In the genomic region with DNA sequence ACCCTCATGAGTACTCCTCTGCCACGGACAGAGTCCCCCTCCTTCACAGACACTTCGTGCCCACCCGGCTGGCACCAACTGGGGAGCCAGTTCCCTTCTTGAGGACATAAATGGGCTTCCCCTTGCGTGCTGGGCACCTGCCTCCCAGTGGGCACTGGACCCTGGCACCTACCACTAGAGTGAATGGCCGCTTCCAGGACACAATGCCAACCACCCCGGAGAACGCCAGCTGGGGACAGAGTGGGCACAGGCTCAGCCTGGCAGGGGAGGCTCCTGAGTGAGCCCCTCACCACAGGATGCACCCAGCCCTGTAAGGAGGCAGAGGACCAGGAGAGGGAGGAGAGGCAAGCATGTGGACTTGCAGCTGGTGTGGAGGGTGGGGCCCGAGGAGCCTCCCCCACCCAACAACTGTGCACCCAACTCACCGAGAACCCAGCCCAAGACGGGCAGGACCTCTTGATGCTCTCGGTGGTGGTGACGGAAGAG, we compare ENCODE assay signal across 10 cellular contexts. TPM values are rescaled to one million over a fixed set of nuclear protein-coding genes. Genes with fewer than 3 reads are reported as not detected.
DNase-seq lines count a peak whose midpoint lies in the region; ATAC-seq, FAIRE-seq and TF ChIP-seq lines count a peak whose summit lies in the region.
"Had no signal": no experiment of that assay in that cellular context is flagged by ENCODE, and none has a peak within 500 bp of the region (broad histone marks: within the 10 kb centered on the region; RNA-seq: fewer than 3 reads in every experiment).

No MANE protein-coding gene starts in this region.

- peak overlapping the region in 1 of 2 donors; percentile 85 for H3K9ac ChIP-seq in kidney (ENCODE audit: low read length in 2 of 2)

- H3K27ac ChIP-seq in kidney (ENCODE audit: low read depth in 2 of 2, low read length in 2 of 2) (no peak overlapping the region), thymus (ENCODE audit: low read depth) (no peak overlapping the region)

- POLR2A ChIA-PET in activated naive CD8-positive, alpha-beta T cell treated with anti-CD3 and anti-CD28 coated beads, Interleukin-2, amount 10 ng/mL, durations not matched to agents 7 days and 5 days (lab: Charles Lee), result interaction anchor here (0.8 to 1.5 kb wide), 3 partner anchors 9 to 69 kb away, joined by 3 to 8 read pairs (median 4); a partner anchor contains a TSS

- no peaks in the 10 kb centered on the region for H3K27me3 Mint-ChIP-seq in activated CD4-positive, alpha-beta T cell treated with anti-CD3 and anti-CD28 coated beads, Interleukin-2, amount 10 ng/mL, durations not matched to agents 24 days and 14 days
- no peaks in the 10 kb centered on the region for H3K27me3 Mint-ChIP-seq in activated naive CD8-positive, alpha-beta T cell treated with anti-CD3 and anti-CD28 coated beads, Interleukin-2, amount 10 ng/mL, durations not matched to agents 7 days and 5 days

- WGBS in thymus, result 77% methylated on average over 12 of the region's 12 CpGs

- peak overlapping the region; percentile 85 for H3K4me3 Mint-ChIP-seq in activated CD4-positive, alpha-beta T cell treated with anti-CD3 and anti-CD28 coated beads, Interleukin-2, amount 10 ng/mL, durations not matched to agents 24 days and 14 days
- H3K4me3 Mint-ChIP-seq in activated naive CD8-positive, alpha-beta T cell treated with anti-CD3 and anti-CD28 coated beads, Interleukin-2, amount 10 ng/mL, durations not matched to agents 7 days and 5 days, result peak overlapping the region; percentile 80

- no peaks in the 10 kb centered on the region for H3K9me3 Mint-ChIP-seq in activated CD4-positive, alpha-beta T cell treated with anti-CD3 and anti-CD28 coated beads, Interleukin-2, amount 10 ng/mL, durations not matched to agents 24 days and 14 days
- no peaks in the 10 kb centered on the region for H3K9me3 Mint-ChIP-seq in activated naive CD8-positive, alpha-beta T cell treated with anti-CD3 and anti-CD28 coated beads, Interleukin-2, amount 10 ng/mL, durations not matched to agents 7 days and 5 days

- no peak for FAIRE-seq in kidney (lab: Jason Lieb, UNC)
- FAIRE-seq: D721Med had no signal

- H3K4me1 ChIP-seq in kidney (ENCODE audit: control insufficient read depth in 1 of 2, insufficient read depth in 1 of 2, low read depth in 1 of 2, low read length in 2 of 2) (peaks cover 12 to 19% of the 10 kb centered on the region in 2 donors), thymus (ENCODE audit: control insufficient read depth, insufficient read depth, low read length) (peaks cover 9% of the 10 kb centered on the region)

- intact Hi-C loops in activated CD4-positive, alpha-beta T cell treated with anti-CD3 and anti-CD28 coated beads, Interleukin-2, amount 10 ng/mL, durations not matched to agents 24 days and 14 days (cut with micrococcal nuclease), result no loop called here
- intact Hi-C loops in kidney (cut with DNase I), result no loop called here

- H3K27me3 ChIP-seq in thymus (ENCODE audit: control insufficient read depth, insufficient read depth), result no peaks in the 10 kb centered on the region

- H3K4me1 Mint-ChIP-seq in activated CD4-positive, alpha-beta T cell treated with anti-CD3 and anti-CD28 coated beads, Interleukin-2, amount 10 ng/mL, durations not matched to agents 24 days and 14 days, result peaks cover 26% of the 10 kb centered on the region
- H3K4me1 Mint-ChIP-seq in activated naive CD8-positive, alpha-beta T cell treated with anti-CD3 and anti-CD28 coated beads, Interleukin-2, amount 10 ng/mL, durations not matched to agents 7 days and 5 days, result peaks cover 15% of the 10 kb centered on the region

- peak overlapping the region; percentile 81 for H3K27ac Mint-ChIP-seq in activated CD4-positive, alpha-beta T cell treated with anti-CD3 and anti-CD28 coated beads, Interleukin-2, amount 10 ng/mL, durations not matched to agents 24 days and 14 days
- H3K27ac Mint-ChIP-seq in activated naive CD8-positive, alpha-beta T cell treated with anti-CD3 and anti-CD28 coated beads, Interleukin-2, amount 10 ng/mL, durations not matched to agents 7 days and 5 days, result peak overlapping the region; percentile 73

- no peak for DNase-seq in activated CD4-positive, alpha-beta T cell treated with anti-CD3 and anti-CD28 coated beads, Interleukin-2, amount 10 ng/mL, durations not matched to agents 24 days and 14 days
- no peak for DNase-seq in activated CD4-positive, alpha-beta T cell treated with anti-CD3 and anti-CD28 coated beads, Interleukin-2, amount 50 U/mL, for 4 hours
- no peak for DNase-seq in activated naive CD8-positive, alpha-beta T cell treated with anti-CD3 and anti-CD28 coated beads, Interleukin-2, amount 10 ng/mL, durations not matched to agents 7 days and 5 days
- DNase-seq in kidney, result peak; percentile 74
- no peak for DNase-seq in NCI-H1694 treated with DMSO at 0.1 percent for 48 hours (lab: John Stamatoyannopoulos, UW)
- DNase-seq in SIG-M5 (lab: John Stamatoyannopoulos, UW), result no peak
- no peak for DNase-seq in activated CD4-positive, alpha-beta T cell treated with anti-CD3 and anti-CD28 coated beads, Interleukin-2, amount 50 U/mL, for 1 hour

- H3K4me3 ChIP-seq in kidney (ENCODE audit: low read length in 2 of 2) (peak overlapping the region; percentile 46 to 71), thymus (ENCODE audit: low read length) (peak overlapping the region; percentile 85)

- H3K36me3 ChIP-seq in kidney (ENCODE audit: control insufficient read depth in 1 of 2, insufficient read depth in 2 of 2, low read length in 2 of 2), result peaks cover 4 to 5% of the 10 kb centered on the region in 2 donors
- peaks cover 18% of the 10 kb centered on the region for H3K36me3 ChIP-seq in thymus (ENCODE audit: control insufficient read depth, insufficient read depth)

- peaks cover 32% of the 10 kb centered on the region for H3K36me3 Mint-ChIP-seq in activated CD4-positive, alpha-beta T cell treated with anti-CD3 and anti-CD28 coated beads, Interleukin-2, amount 10 ng/mL, durations not matched to agents 24 days and 14 days (ENCODE audit: low read depth)
- no peaks in the 10 kb centered on the region for H3K36me3 Mint-ChIP-seq in activated naive CD8-positive, alpha-beta T cell treated with anti-CD3 and anti-CD28 coated beads, Interleukin-2, amount 10 ng/mL, durations not matched to agents 7 days and 5 days

- ATAC-seq in activated naive CD8-positive, alpha-beta T cell treated with anti-CD3 and anti-CD28 coated beads, Interleukin-2, amount 10 ng/mL, durations not matched to agents 7 days and 5 days (ENCODE audit: low read depth), result no peak

- H3K9me3 ChIP-seq in kidney (ENCODE audit: control insufficient read depth in 1 of 2, low read length in 2 of 2) (no peaks in the 10 kb centered on the region), thymus (ENCODE audit: control insufficient read depth) (no peaks in the 10 kb centered on the region)
- H3K9me3 ChIP-seq: mucosa of descending colon had no signal

- TF ChIP-seq CTCF in kidney (IDR thresholded peaks at IDR 0.05; ENCODE audit: borderline replicate concordance, extremely low read depth, insufficient read depth), result no peak

RNA-seq across cellular contexts. Expression of a gene that starts 1.0 kb away (rescaled TPM):
- total RNA-seq in activated CD4-positive, alpha-beta T cell treated with anti-CD3 and anti-CD28 coated beads, Interleukin-2, amount 10 ng/mL, durations not matched to agents 24 days and 14 days, result 45.1 and 46.2 TPM in 2 replicates
- 10 to 100 TPM; 26.0 to 29.4 TPM for total RNA-seq in activated naive CD8-positive, alpha-beta T cell treated with anti-CD3 and anti-CD28 coated beads, Interleukin-2, amount 10 ng/mL, durations not matched to agents 7 days and 5 days
- 22.8 TPM for total RNA-seq in kidney
- polyA plus RNA-seq in kidney (ENCODE audit: insufficient read depth, low read depth, low replicate concordance), result 19.8 TPM
- polyA plus RNA-seq in thymus, result 12.5 TPM

RNA-seq across cellular contexts. Expression of a gene that starts 7.9 kb away (rescaled TPM):
- 152 and 158 TPM in 2 replicates for total RNA-seq in activated CD4-positive, alpha-beta T cell treated with anti-CD3 and anti-CD28 coated beads, Interleukin-2, amount 10 ng/mL, durations not matched to agents 24 days and 14 days
- total RNA-seq in activated naive CD8-positive, alpha-beta T cell treated with anti-CD3 and anti-CD28 coated beads, Interleukin-2, amount 10 ng/mL, durations not matched to agents 7 days and 5 days, result 10 to 100 TPM; 81.7 to 84.2 TPM
- 66.7 TPM for total RNA-seq in kidney
- polyA plus RNA-seq in kidney (ENCODE audit: insufficient read depth, low read depth, low replicate concordance), result 89.1 TPM
- 59.1 TPM for polyA plus RNA-seq in thymus

RNA-seq across cellular contexts. Expression of a gene that starts 19.0 kb away (rescaled TPM):
- total RNA-seq in activated CD4-positive, alpha-beta T cell treated with anti-CD3 and anti-CD28 coated beads, Interleukin-2, amount 10 ng/mL, durations not matched to agents 24 days and 14 days, result 86.2 and 90.6 TPM in 2 replicates
- total RNA-seq in activated naive CD8-positive, alpha-beta T cell treated with anti-CD3 and anti-CD28 coated beads, Interleukin-2, amount 10 ng/mL, durations not matched to agents 7 days and 5 days, result 100 to 1,000 TPM; 110 to 112 TPM
- 59.7 TPM for total RNA-seq in kidney
- polyA plus RNA-seq in kidney (ENCODE audit: insufficient read depth, low read depth, low replicate concordance) (28.9 TPM), thymus (86.5 TPM)

RNA-seq across cellular contexts. Expression of a gene that starts 23.0 kb away (rescaled TPM):
- 3.2 and 3.8 TPM in 2 replicates for total RNA-seq in activated CD4-positive, alpha-beta T cell treated with anti-CD3 and anti-CD28 coated beads, Interleukin-2, amount 10 ng/mL, durations not matched to agents 24 days and 14 days
- 1 to 10 TPM; 5.0 to 6.7 TPM for total RNA-seq in activated naive CD8-positive, alpha-beta T cell treated with anti-CD3 and anti-CD28 coated beads, Interleukin-2, amount 10 ng/mL, durations not matched to agents 7 days and 5 days
- 3.3 TPM for total RNA-seq in kidney
- polyA plus RNA-seq in kidney (ENCODE audit: insufficient read depth, low read depth, low replicate concordance), result 4.5 TPM
- 2.6 TPM for polyA plus RNA-seq in thymus

RNA-seq across cellular contexts. Expression of a gene that starts 45.8 kb away (rescaled TPM):
- 62.4 and 64.7 TPM in 2 replicates for total RNA-seq in activated CD4-positive, alpha-beta T cell treated with anti-CD3 and anti-CD28 coated beads, Interleukin-2, amount 10 ng/mL, durations not matched to agents 24 days and 14 days
- total RNA-seq in activated naive CD8-positive, alpha-beta T cell treated with anti-CD3 and anti-CD28 coated beads, Interleukin-2, amount 10 ng/mL, durations not matched to agents 7 days and 5 days, result 10 to 100 TPM; 31.5 to 31.7 TPM
- total RNA-seq in kidney, result 38.8 TPM
- polyA plus RNA-seq in kidney (ENCODE audit: insufficient read depth, low read depth, low replicate concordance) (86.9 TPM), thymus (36.8 TPM)
